In the genomic region with DNA sequence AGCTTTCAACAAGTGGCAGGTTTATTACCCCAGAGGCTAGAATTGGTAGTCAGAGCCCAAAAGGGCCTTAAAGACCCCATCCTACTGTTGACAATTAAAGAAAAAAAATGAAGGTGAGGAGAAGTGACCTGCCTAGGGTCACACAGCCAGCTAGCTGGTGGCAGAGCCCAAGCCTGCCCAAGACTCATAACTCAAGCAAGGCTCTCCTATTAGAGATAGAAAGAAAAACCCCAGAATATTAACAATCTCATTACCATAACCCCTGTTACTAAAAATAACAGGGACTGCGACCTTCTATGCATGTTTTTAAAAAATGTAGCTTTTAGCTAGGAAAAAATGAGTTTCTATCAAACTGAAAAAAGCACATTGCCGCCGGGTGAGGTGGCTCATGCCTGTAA, we compare ENCODE assay signal across 17 cellular contexts. TPM values are rescaled to one million over a fixed set of nuclear protein-coding genes. Genes with fewer than 3 reads are reported as not detected.
A peak's percentile ranks its signal among the peaks of the same experiment; 100 is the strongest.
DNase-seq lines count a peak whose midpoint lies in the region; ATAC-seq and TF ChIP-seq lines count a peak whose summit lies in the region.
"Had no signal": no experiment of that assay in that cellular context is flagged by ENCODE, and none has a peak within 500 bp of the region (broad histone marks: within the 10 kb centered on the region; RNA-seq: fewer than 3 reads in every experiment).

No MANE protein-coding gene starts in this region.

- H3K27me3 Mint-ChIP-seq in activated naive CD8-positive, alpha-beta T cell: no peaks in the 10 kb centered on the region
- H3K27me3 Mint-ChIP-seq in activated naive CD8-positive, alpha-beta T cell treated with anti-CD3 and anti-CD28 coated beads for 36 hours: no peaks in the 10 kb centered on the region
- no peaks in the 10 kb centered on the region for H3K27me3 Mint-ChIP-seq in WTC11 (ENCODE audit: low read depth)
- H3K27me3 Mint-ChIP-seq in memory B cell: no peaks in the 10 kb centered on the region
- H3K27me3 Mint-ChIP-seq: natural killer cell treated with Interleukin-12 subunit alpha and Interleukin-12 subunit beta and Interleukin-15 and Interleukin-18, amount 100 ng/mL, for 72 hours had no signal

- TF ChIP-seq POLR2A in transverse colon (IDR thresholded peaks at IDR 0.05): no peak

- H3K36me3 ChIP-seq in transverse colon (peaks cover 0 to 3% (median 0%) of the 10 kb centered on the region in 4 donors), WERI-Rb-1 (peaks cover 45% of the 10 kb centered on the region)

- H3K27ac ChIP-seq in transverse colon (peak overlapping the region; percentile 84 to 87 (median 86)), WERI-Rb-1 (no peak overlapping the region)

- DNase-seq in activated naive CD8-positive, alpha-beta T cell treated with anti-CD3 and anti-CD28 coated beads for 36 hours: no peak
- no peak for DNase-seq in WTC11 (ENCODE audit: low spot score)
- DNase-seq in memory B cell (ENCODE audit: low spot score in 2 of 2): no peak
- no peak for DNase-seq in transverse colon
- no peak for DNase-seq in stimulated activated naive CD8-positive, alpha-beta T cell treated with anti-CD3 and anti-CD28 coated beads, Interleukin-15, Interleukin-2, amounts not matched to agents 100 U/mL and 50 U/mL, for 24 hours
- no peak for DNase-seq in WERI-Rb-1
- no peak for DNase-seq in NCI-H2196 treated with DMSO at 0.1 percent for 48 hours (lab: John Stamatoyannopoulos, UW; ENCODE audit: unreplicated experiment)
- DNase-seq: activated CD4-positive, alpha-beta T cell treated with anti-CD3 and anti-CD28 coated beads for 1 hour; activated gamma-delta T cell; DMS79 treated with DMSO at 0.1 percent for 48 hours; NCI-H1436; NCI-H526 treated with DMSO at 0.1 percent for 48 hours; SK-N-SH had no signal

- H3K27me3 ChIP-seq in transverse colon (no peaks in the 10 kb centered on the region), WERI-Rb-1 (ENCODE audit: insufficient read depth, low read depth, severe bottlenecking) (no peaks in the 10 kb centered on the region)

- CTCF ChIA-PET in WTC11 (lab: Charles Lee): interaction anchor here (0.5 to 2.4 kb wide), 17 partner anchors 13 to 411 kb away, joined by 3 to 11 read pairs (median 5); a partner anchor contains a TSS

- peaks cover 30 to 84% (median 63%) of the 10 kb centered on the region in 4 donors for H3K4me1 ChIP-seq in transverse colon

- H3K9me3 Mint-ChIP-seq in activated naive CD8-positive, alpha-beta T cell (ENCODE audit: low read depth): no peaks in the 10 kb centered on the region
- H3K9me3 Mint-ChIP-seq in activated naive CD8-positive, alpha-beta T cell treated with anti-CD3 and anti-CD28 coated beads for 36 hours: no peaks in the 10 kb centered on the region
- no peaks in the 10 kb centered on the region for H3K9me3 Mint-ChIP-seq in WTC11
- no peaks in the 10 kb centered on the region for H3K9me3 Mint-ChIP-seq in memory B cell
- H3K9me3 Mint-ChIP-seq: natural killer cell treated with Interleukin-12 subunit alpha and Interleukin-12 subunit beta and Interleukin-15 and Interleukin-18, amount 100 ng/mL, for 72 hours had no signal

- peaks cover 57% of the 10 kb centered on the region for H3K4me1 Mint-ChIP-seq in activated naive CD8-positive, alpha-beta T cell (ENCODE audit: low read depth)
- peaks cover 69% of the 10 kb centered on the region for H3K4me1 Mint-ChIP-seq in activated naive CD8-positive, alpha-beta T cell treated with anti-CD3 and anti-CD28 coated beads for 36 hours
- peaks cover 37% of the 10 kb centered on the region for H3K4me1 Mint-ChIP-seq in WTC11
- peaks cover 43% of the 10 kb centered on the region for H3K4me1 Mint-ChIP-seq in memory B cell

- peak overlapping the region; percentile 28 for H3K27ac Mint-ChIP-seq in activated naive CD8-positive, alpha-beta T cell
- H3K27ac Mint-ChIP-seq in activated naive CD8-positive, alpha-beta T cell treated with anti-CD3 and anti-CD28 coated beads for 36 hours: no peak overlapping the region
- H3K27ac Mint-ChIP-seq in WTC11 (peak overlapping the region; percentile 97), memory B cell (peak overlapping the region; percentile 75)
- H3K27ac Mint-ChIP-seq: natural killer cell treated with Interleukin-12 subunit alpha and Interleukin-12 subunit beta and Interleukin-15 and Interleukin-18, amount 100 ng/mL, for 72 hours had no signal

- H3K36me3 Mint-ChIP-seq in activated naive CD8-positive, alpha-beta T cell: peaks cover 2% of the 10 kb centered on the region
- peaks cover 9% of the 10 kb centered on the region for H3K36me3 Mint-ChIP-seq in activated naive CD8-positive, alpha-beta T cell treated with anti-CD3 and anti-CD28 coated beads for 36 hours
- H3K36me3 Mint-ChIP-seq in WTC11: peaks cover 6% of the 10 kb centered on the region; the same call in 1 of the 2 replicates
- peaks cover 7% of the 10 kb centered on the region for H3K36me3 Mint-ChIP-seq in memory B cell

- H3K9me3 ChIP-seq in transverse colon (no peaks in the 10 kb centered on the region), WERI-Rb-1 (ENCODE audit: severe bottlenecking) (no peaks in the 10 kb centered on the region)
- H3K9me3 ChIP-seq: HAP-1, SK-N-SH had no signal

- H3K4me3 ChIP-seq in transverse colon (peak overlapping the region in 1 of 4 donors; percentile 29), WERI-Rb-1 (ENCODE audit: low read depth, low read length) (no peak overlapping the region)
- H3K4me3 ChIP-seq: HAP-1 had no signal

- intact Hi-C loops in transverse colon (cut with DNase I; ENCODE audit: low total_unique reads): no loop called here

- no peak for ATAC-seq in WTC11
- ATAC-seq in memory B cell (ENCODE audit: low read depth): no peak
- no peak for ATAC-seq in stimulated activated naive CD8-positive, alpha-beta T cell treated with anti-CD3 and anti-CD28 coated beads, Interleukin-15, Interleukin-2, amounts not matched to agents 100 U/mL and 50 U/mL, for 24 hours
- ATAC-seq: natural killer cell treated with Interleukin-12 subunit alpha and Interleukin-12 subunit beta and Interleukin-15 and Interleukin-18, amount 100 ng/mL, for 72 hours had no signal

- 76 to 78% methylated on average over 3 of the region's 3 CpGs for WGBS in transverse colon (ENCODE audit: low coverage in 1 of 2), 2 donors

- POLR2A ChIA-PET in WTC11 (lab: Charles Lee): no interaction called here

- in situ Hi-C loops in transverse colon (cut with MboI; ENCODE audit: low pct_ligation_motif_present in 1 of 4, low pct_unique_long_range_greater_than_20kb in 1 of 4, low sequenced_read_pairs in 3 of 4): no loop called here

- no peak for TF ChIP-seq CTCF in WTC11 (IDR thresholded peaks at IDR 0.05)
- TF ChIP-seq CTCF in transverse colon (IDR thresholded peaks at IDR 0.05): no peak
- no peak for TF ChIP-seq CTCF in WERI-Rb-1 (IDR thresholded peaks at IDR 0.05; ENCODE audit: low read depth, low read length)

- TF ChIP-seq EP300 in transverse colon (IDR thresholded peaks at IDR 0.05; ENCODE audit: low read depth): no peak

- H3K4me3 Mint-ChIP-seq in activated naive CD8-positive, alpha-beta T cell: no peak overlapping the region
- H3K4me3 Mint-ChIP-seq in activated naive CD8-positive, alpha-beta T cell treated with anti-CD3 and anti-CD28 coated beads for 36 hours: no peak overlapping the region
- H3K4me3 Mint-ChIP-seq in WTC11 (no peak overlapping the region), memory B cell (no peak overlapping the region)
- H3K4me3 Mint-ChIP-seq: natural killer cell treated with Interleukin-12 subunit alpha and Interleukin-12 subunit beta and Interleukin-15 and Interleukin-18, amount 100 ng/mL, for 72 hours had no signal

TF ChIP-seq in WTC11, 78 proteins besides CTCF, POLR2A, EP300 and RAD21:
- TF ChIP-seq, protein P1, sequence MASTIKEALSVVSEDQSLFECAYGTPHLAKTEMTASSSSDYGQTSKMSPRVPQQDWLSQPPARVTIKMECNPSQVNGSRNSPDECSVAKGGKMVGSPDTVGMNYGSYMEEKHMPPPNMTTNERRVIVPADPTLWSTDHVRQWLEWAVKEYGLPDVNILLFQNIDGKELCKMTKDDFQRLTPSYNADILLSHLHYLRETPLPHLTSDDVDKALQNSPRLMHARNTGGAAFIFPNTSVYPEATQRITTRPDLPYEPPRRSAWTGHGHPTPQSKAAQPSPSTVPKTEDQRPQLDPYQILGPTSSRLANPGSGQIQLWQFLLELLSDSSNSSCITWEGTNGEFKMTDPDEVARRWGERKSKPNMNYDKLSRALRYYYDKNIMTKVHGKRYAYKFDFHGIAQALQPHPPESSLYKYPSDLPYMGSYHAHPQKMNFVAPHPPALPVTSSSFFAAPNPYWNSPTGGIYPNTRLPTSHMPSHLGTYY (CRISPR knock-in tag; IDR thresholded peaks at IDR 0.05): no peak
- no peak for TF ChIP-seq ETV6 (CRISPR knock-in tag; IDR thresholded peaks at IDR 0.05)
- TF ChIP-seq GRHL2 (CRISPR knock-in tag; IDR thresholded peaks at IDR 0.05; ENCODE audit: insufficient replicate concordance, severe bottlenecking): no peak
- no peak for TF ChIP-seq KAT7 (CRISPR knock-in tag; IDR thresholded peaks at IDR 0.05; ENCODE audit: borderline replicate concordance)
- no peak for TF ChIP-seq ZNF423 (CRISPR knock-in tag; IDR thresholded peaks at IDR 0.05)
- TF ChIP-seq FOXJ3 (CRISPR knock-in tag; IDR thresholded peaks at IDR 0.05; ENCODE audit: borderline replicate concordance): no peak

RNA-seq across cellular contexts. Expression of a gene that starts 14.0 kb away (rescaled TPM):
- total RNA-seq in activated naive CD8-positive, alpha-beta T cell treated with anti-CD3 and anti-CD28 coated beads for 36 hours: under 1 TPM; 0.18 to 0.33 TPM
- 0.30 to 0.57 TPM (median 0.46 TPM) in 3 replicates for total RNA-seq in WTC11 (2021)
- total RNA-seq in transverse colon: under 1 TPM in 1 of 4 donors, not detected in 3; 0.14 TPM
- total RNA-seq: chondrocyte; natural killer cell treated with Interleukin-12 subunit alpha and Interleukin-12 subunit beta and Interleukin-15 and Interleukin-18, amount 100 ng/mL, for 72 hours had no signal

RNA-seq across cellular contexts. Expression of a gene that starts 15.5 kb away (rescaled TPM):
- 10 to 100 TPM; 49.1 to 51.6 TPM for total RNA-seq in activated naive CD8-positive, alpha-beta T cell treated with anti-CD3 and anti-CD28 coated beads for 36 hours
- 44.8 to 54.0 TPM (median 52.7 TPM) in 3 replicates for total RNA-seq in WTC11 (2021)
- total RNA-seq in transverse colon: 100 to 1,000 TPM in 1 of 4 donors, 10 to 100 TPM in 3; 16.9 to 154 (median 48.9) TPM

RNA-seq across cellular contexts. Expression of a gene that starts 18.1 kb away (rescaled TPM):
- total RNA-seq in activated naive CD8-positive, alpha-beta T cell treated with anti-CD3 and anti-CD28 coated beads for 36 hours: 10 to 100 TPM; 44.4 to 48.9 TPM
- total RNA-seq in WTC11 (2021) (74.3 to 84.8 TPM (median 84.1 TPM) in 3 replicates), transverse colon (100 to 1,000 TPM in 2 of 4 donors, 10 to 100 TPM in 2; 40.8 to 172 (median 112) TPM)

RNA-seq across cellular contexts. Expression of a gene that starts 24.1 kb away (rescaled TPM):
- 10 to 100 TPM; 23.5 to 24.9 TPM for total RNA-seq in activated naive CD8-positive, alpha-beta T cell treated with anti-CD3 and anti-CD28 coated beads for 36 hours
- total RNA-seq in WTC11 (2021): 6.3 to 7.6 TPM (median 7.3 TPM) in 3 replicates
- 10 to 100 TPM in 3 of 4 donors, 1 to 10 TPM in 1; 4.6 to 14.6 (median 12.8) TPM for total RNA-seq in transverse colon

RNA-seq across cellular contexts. Expression of a gene that starts 38.4 kb away (rescaled TPM):
- total RNA-seq in activated naive CD8-positive, alpha-beta T cell treated with anti-CD3 and anti-CD28 coated beads for 36 hours: 1 to 10 TPM in 1 of 2 experiments, under 1 TPM in 1; 0.92 to 1.2 TPM
- total RNA-seq in WTC11 (2021) (3.1 to 4.5 TPM (median 3.7 TPM) in 3 replicates), transverse colon (under 1 TPM in 2 of 4 donors, not detected in 2; 0.27 to 0.48 TPM)
- total RNA-seq: natural killer cell treated with Interleukin-12 subunit alpha and Interleukin-12 subunit beta and Interleukin-15 and Interleukin-18, amount 100 ng/mL, for 72 hours had no signal
